9 cellular contexts compared by ENCODE assay signal in genomic region chr4:60463846-60464502, GRCh38.
A peak's percentile ranks its signal among the peaks of the same experiment; 100 is the strongest.
DNase-seq lines count a peak whose midpoint lies in the region; ATAC-seq and TF ChIP-seq lines count a peak whose summit lies in the region.
"Had no signal": no experiment of that assay in that cellular context is flagged by ENCODE, and none has a peak within 500 bp of the region (broad histone marks: within the 10 kb centered on the region; RNA-seq: fewer than 3 reads in every experiment).

No MANE protein-coding gene starts in this region.

- intact Hi-C loops in sigmoid colon (cut with DNase I): no loop called here

- TF ChIP-seq POLR2A in sigmoid colon (IDR thresholded peaks at IDR 0.05): no peak

- no peaks in the 10 kb centered on the region for H3K4me1 ChIP-seq in sigmoid colon

- no peaks in the 10 kb centered on the region for H3K9me3 ChIP-seq in sigmoid colon

- no peak overlapping the region for H3K27ac ChIP-seq in sigmoid colon

- 46 to 63% methylated on average over 4 of the region's 4 CpGs for WGBS in sigmoid colon, 2 donors

- ATAC-seq in HG02798 (IDR thresholded peaks at IDR 0.05; ENCODE audit: poor library complexity, unreplicated experiment): peak; percentile 60
- ATAC-seq in left lobe of liver: peak; percentile 77

- TF ChIP-seq EP300 in sigmoid colon (IDR thresholded peaks at IDR 0.05): no peak

- no peak overlapping the region for H3K4me3 ChIP-seq in sigmoid colon

- TF ChIP-seq CTCF in GM12872 (IDR thresholded peaks at IDR 0.05; ENCODE audit: insufficient read depth, low read depth, low read length): peak; percentile 54
- no peak for TF ChIP-seq CTCF in sigmoid colon (IDR thresholded peaks at IDR 0.05)

- H3K36me3 ChIP-seq in sigmoid colon: no peaks in the 10 kb centered on the region

- H3K27me3 ChIP-seq in sigmoid colon: no peaks in the 10 kb centered on the region

- DNase-seq in SK-N-DZ (ENCODE audit: low spot score): peak; percentile 9
- no peak for DNase-seq in left lobe of liver (ENCODE audit: low spot score)
- DNase-seq in sigmoid colon: no peak
- DNase-seq in NCI-H128 (lab: John Stamatoyannopoulos, UW; ENCODE audit: unreplicated experiment): no peak
- DNase-seq in stimulated activated naive CD4-positive, alpha-beta T cell (lab: John Stamatoyannopoulos, UW): no peak
- DNase-seq: effector memory CD4-positive, alpha-beta T cell; NCI-H1694 treated with DMSO at 0.1 percent for 48 hours had no signal
